Comparison of ENCODE assay signal across 17 cellular contexts in genomic region chr17:74245145-74245817, GRCh38. TPM values are rescaled to one million over a fixed set of nuclear protein-coding genes. Genes with fewer than 3 reads are reported as not detected.
DNase-seq lines count a peak whose midpoint lies in the region; ATAC-seq and TF ChIP-seq lines count a peak whose summit lies in the region.
"Had no signal": no experiment of that assay in that cellular context is flagged by ENCODE, and none has a peak within 500 bp of the region (broad histone marks: within the 10 kb centered on the region; RNA-seq: fewer than 3 reads in every experiment).

No MANE protein-coding gene starts in this region.

- DNase-seq in NCI-H2227 treated with DMSO at 0.1 percent for 48 hours (lab: John Stamatoyannopoulos, UW) (peak; percentile 23), chondrocyte (ENCODE audit: low spot score) (no peak), sigmoid colon (no peak), thyroid gland (no peak), posterior vena cava (ENCODE audit: low spot score) (no peak), CD1c-positive myeloid dendritic cell (ENCODE audit: extremely low spot score) (no peak)
- DNase-seq: Calu3; KBM-7; NCI-H187; NK-92 treated with Interleukin-12 subunit alpha and Interleukin-12 subunit beta, amount 100 ng/mL, for 24 hours had no signal

- TF ChIP-seq CTCF in chondrocyte (IDR thresholded peaks at IDR 0.05) (peak; percentile 33), sigmoid colon (IDR thresholded peaks at IDR 0.05) (no peak), thyroid gland (IDR thresholded peaks at IDR 0.05) (no peak)

- no peak for TF ChIP-seq EP300 in sigmoid colon (IDR thresholded peaks at IDR 0.05)

- H3K4me3 ChIP-seq in sigmoid colon (no peak overlapping the region), thyroid gland (replicated peaks in 1 of 3) (no peak overlapping the region)

- WGBS in sigmoid colon, 2 donors, result 30 to 63% methylated on average over 21 of the region's 21 CpGs
- WGBS in thyroid gland, 2 donors, result 81 to 96% methylated on average over 18 of the region's 21 CpGs

- H3K27me3 Mint-ChIP-seq in chondrocyte (ENCODE audit: low read depth), result peaks cover 4% of the 10 kb centered on the region

- H3K36me3 ChIP-seq in sigmoid colon (no peaks in the 10 kb centered on the region), thyroid gland (no peaks in the 10 kb centered on the region)

- TF ChIP-seq POLR2A in sigmoid colon (IDR thresholded peaks at IDR 0.05) (no peak), thyroid gland (IDR thresholded peaks at IDR 0.05) (no peak)

- H3K9me3 ChIP-seq in sigmoid colon, result no peaks in the 10 kb centered on the region
- H3K9me3 ChIP-seq in thyroid gland, result no peaks in the 10 kb centered on the region

- no peaks in the 10 kb centered on the region for H3K27me3 ChIP-seq in layer of hippocampus (ENCODE audit: control insufficient read depth, insufficient read depth, low read length)
- H3K27me3 ChIP-seq in sigmoid colon, result no peaks in the 10 kb centered on the region
- H3K27me3 ChIP-seq in thyroid gland, result no peaks in the 10 kb centered on the region

- no peak overlapping the region for H3K27ac Mint-ChIP-seq in chondrocyte (ENCODE audit: unreplicated experiment)

- ATAC-seq in GM18909 (IDR thresholded peaks at IDR 0.05; ENCODE audit: poor library complexity, unreplicated experiment), result no peak

- intact Hi-C loops in sigmoid colon (cut with DNase I), result no loop called here
- intact Hi-C loops in thyroid gland (cut with DNase I), result no loop called here
- intact Hi-C loops in posterior vena cava (cut with DNase I), result no loop called here

- H3K4me1 Mint-ChIP-seq in chondrocyte (ENCODE audit: low read depth), result peaks cover 9% of the 10 kb centered on the region

- H3K4me1 ChIP-seq in sigmoid colon (peaks cover 0 to 13% (median 5%) of the 10 kb centered on the region in 4 donors), thyroid gland (peaks cover 30 to 35% of the 10 kb centered on the region in 2 donors)

- H3K27ac ChIP-seq in layer of hippocampus (ENCODE audit: low read depth, low read length) (peak overlapping the region; percentile 98), sigmoid colon (peak overlapping the region in 3 of 4 donors; percentile 23 to 52 (median 52)), thyroid gland (no peak overlapping the region)

- H3K4me3 Mint-ChIP-seq in chondrocyte (ENCODE audit: unreplicated experiment), result no peak overlapping the region
- H3K4me3 Mint-ChIP-seq: activated T-helper 1 cell treated with anti-CD3 and anti-CD28 coated beads, Interleukin-12 subunit alpha, Interleukin-12 subunit beta, Interleukin-2, Interleukin-4 antibody, amounts not matched to agents 30 ng/mL and 10 ng/mL and 1 ng/mL, durations not matched to agents 14 hours and 24 hours and 36 hours had no signal

- H3K36me3 Mint-ChIP-seq in chondrocyte (ENCODE audit: low read depth), result no peaks in the 10 kb centered on the region

- H3K9me3 Mint-ChIP-seq in chondrocyte (ENCODE audit: low read depth), result no peaks in the 10 kb centered on the region
- H3K9me3 Mint-ChIP-seq: activated T-helper 1 cell treated with anti-CD3 and anti-CD28 coated beads, Interleukin-12 subunit alpha, Interleukin-12 subunit beta, Interleukin-2, Interleukin-4 antibody, amounts not matched to agents 30 ng/mL and 10 ng/mL and 1 ng/mL, durations not matched to agents 14 hours and 24 hours and 36 hours had no signal

RNA-seq across cellular contexts. Expression of gene DNAI2, which starts 28.8 kb away (rescaled TPM):
- total RNA-seq in chondrocyte (not detected in 3 replicates), sigmoid colon (not detected), thyroid gland (under 1 TPM in 1 of 4 donors, not detected in 3; 0.13 TPM), posterior vena cava (not detected)
- polyA plus RNA-seq in sigmoid colon, result under 1 TPM in 1 of 3 donors, not detected in 2; 0.10 TPM
- total RNA-seq: Calu3, cardiac septum, H4, liver, subcutaneous adipose tissue had no signal
- polyA plus RNA-seq: liver had no signal

RNA-seq across cellular contexts. Expression of gene TTYH2, which starts 31.9 kb away (rescaled TPM):
- total RNA-seq in chondrocyte (1.6 to 2.1 TPM (median 1.9 TPM) in 3 replicates), sigmoid colon (1 to 10 TPM; 4.9 to 10.0 (median 7.0) TPM), thyroid gland (10 to 100 TPM; 12.4 to 24.7 (median 18.8) TPM), posterior vena cava (1 to 10 TPM; 3.2 to 5.5 TPM)
- 1 to 10 TPM in 2 of 3 donors, under 1 TPM in 1; 0.60 to 3.4 (median 1.2) TPM for polyA plus RNA-seq in sigmoid colon

RNA-seq across cellular contexts. Expression of gene RPL38, which starts 41.8 kb away (rescaled TPM):
- total RNA-seq in chondrocyte (539 to 625 TPM (median 549 TPM) in 3 replicates), sigmoid colon (100 to 1,000 TPM; 215 to 718 (median 492) TPM), thyroid gland (100 to 1,000 TPM; 320 to 657 (median 412) TPM), posterior vena cava (100 to 1,000 TPM; 560 to 702 TPM)
- polyA plus RNA-seq in sigmoid colon, result 1,000 to 10,000 TPM; 1,011 to 2,321 (median 1,651) TPM

Comparison
In these comparisons a context has a peak if more than half of its experiments do, and no peak if none do; other contexts are left out.
1. H3K27ac ChIP-seq: peak in layer of hippocampus (single experiment) and sigmoid colon (3 of 4); none in thyroid gland (0 of 3).